8 cellular contexts compared by ENCODE assay signal in genomic region chr1:85307987-85308836, GRCh38.
A peak's percentile ranks its signal among the peaks of the same experiment; 100 is the strongest.
DNase-seq lines count a peak whose midpoint lies in the region; ATAC-seq and TF ChIP-seq lines count a peak whose summit lies in the region.

No MANE protein-coding gene starts in this region.

- DNase-seq in AG09319 (ENCODE audit: extremely low read depth, low read depth) (peak; percentile 60), NCI-H2196 treated with DMSO at 0.1 percent for 48 hours (lab: John Stamatoyannopoulos, UW; ENCODE audit: unreplicated experiment) (peak; percentile 4), cerebellar cortex (ENCODE audit: low spot score) (peak; percentile 84), kidney glomerular epithelial cell (lab: John Stamatoyannopoulos, UW) (peak; percentile 88)
- peak; percentile 47 for DNase-seq in activated CD4-positive, CD25-positive, alpha-beta regulatory T cell treated with anti-CD3 and anti-CD28 coated beads, Interleukin-2, amount 50 U/mL, for 72 hours
- DNase-seq in stimulated activated CD4-positive, alpha-beta T cell treated with anti-CD3 and anti-CD28 coated beads, Interleukin-2, amount 100 ng/mL, for 48 hours, result peak; percentile 58 to 62

- ATAC-seq in GM18870 (IDR thresholded peaks at IDR 0.05; ENCODE audit: unreplicated experiment), result peak; percentile 77
- ATAC-seq in HG03135 (IDR thresholded peaks at IDR 0.05; ENCODE audit: unreplicated experiment), result peak; percentile 87

- peak; percentile 99 for TF ChIP-seq CTCF in AG09319 (IDR thresholded peaks at IDR 0.05; ENCODE audit: low read depth, low read length)

Comparison
In these comparisons a context has a peak if more than half of its experiments do, and no peak if none do; other contexts are left out.
1. Peak in every context shown above with its lines: DNase-seq and ATAC-seq.
2. DNase-seq: peak in every context shown above with its lines; median percentile 88 in kidney glomerular epithelial cell; 84 in cerebellar cortex; 60 in AG09319; 60 in stimulated activated CD4-positive, alpha-beta T cell treated with anti-CD3 and anti-CD28 coated beads, Interleukin-2, amount 100 ng/mL, for 48 hours; 47 in activated CD4-positive, CD25-positive, alpha-beta regulatory T cell treated with anti-CD3 and anti-CD28 coated beads, Interleukin-2, amount 50 U/mL, for 72 hours; 4 in NCI-H2196 treated with DMSO at 0.1 percent for 48 hours.